15 cellular contexts compared by ENCODE assay signal in the genomic region with DNA sequence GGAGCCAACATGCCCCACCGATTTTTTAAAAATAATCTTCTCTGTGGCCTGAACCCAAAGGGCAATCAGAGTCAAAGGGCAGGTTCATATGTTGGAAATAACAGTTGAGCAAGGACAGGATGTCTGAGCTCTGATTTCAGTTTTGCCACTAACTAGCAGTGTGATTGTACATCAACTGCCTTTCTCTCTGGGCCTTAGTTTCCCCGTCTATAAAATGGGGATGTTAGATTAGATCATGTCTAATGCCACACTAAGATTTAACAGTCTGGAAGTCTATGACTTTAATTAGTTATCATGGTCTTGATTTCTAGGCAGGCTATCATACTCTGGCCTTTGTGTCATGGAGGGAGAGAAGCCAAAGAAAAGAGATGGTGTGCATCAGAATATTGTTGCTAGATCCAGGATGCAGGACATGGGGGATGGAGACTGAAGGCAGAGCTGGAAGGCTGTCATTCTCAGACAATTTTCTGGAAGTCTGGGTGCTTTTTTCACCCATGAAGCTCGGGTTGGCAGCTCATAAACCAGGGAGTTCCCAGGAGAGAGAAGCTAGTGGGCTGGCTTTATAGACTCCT. TPM values are rescaled to one million over a fixed set of nuclear protein-coding genes. Genes with fewer than 3 reads are reported as not detected.
DNase-seq lines count a peak whose midpoint lies in the region; ATAC-seq and TF ChIP-seq lines count a peak whose summit lies in the region.
"Had no signal": no experiment of that assay in that cellular context is flagged by ENCODE, and none has a peak within 500 bp of the region (broad histone marks: within the 10 kb centered on the region; RNA-seq: fewer than 3 reads in every experiment).

No MANE protein-coding gene starts in this region.

- BruUV-seq in PC-3 (replicated peaks; lab: Mats Ljungman, UMichigan) = TSS peak; percentile 77

- no peak for DNase-seq in PC-3
- DNase-seq in colonic mucosa = no peak
- no peak for DNase-seq in vagina (ENCODE audit: extremely low spot score in 2 of 2)
- DNase-seq in neuronal stem cell (ENCODE audit: low spot score) = no peak
- no peak for DNase-seq in esophagus muscularis mucosa (ENCODE audit: extremely low spot score)
- DNase-seq in heart left ventricle = no peak
- DNase-seq: AML-193; effector memory CD4-positive, alpha-beta T cell; head of caudate nucleus; NCI-H2171; NCI-H524 treated with DMSO at 0.1 percent for 48 hours; occipital lobe had no signal

- H2BK12ac ChIP-seq in neuronal stem cell (ENCODE audit: low read length) = no peak overlapping the region

- H3K27me3 ChIP-seq in PC-3 (ENCODE audit: low read length) (no peaks in the 10 kb centered on the region), colonic mucosa (no peaks in the 10 kb centered on the region), neural cell (ENCODE audit: insufficient read depth, low read depth, low read length) (no peaks in the 10 kb centered on the region), vagina (no peaks in the 10 kb centered on the region), neuronal stem cell (ENCODE audit: control insufficient read depth in 3 of 3, insufficient read depth in 3 of 3, low read depth in 1 of 3, low read length in 3 of 3) (peaks cover 0 to 9% (median 0%) of the 10 kb centered on the region in 3 experiments), esophagus muscularis mucosa (no peaks in the 10 kb centered on the region), heart left ventricle (no peaks in the 10 kb centered on the region)

- H3K9me3 ChIP-seq in PC-3 (ENCODE audit: low read length) (no peaks in the 10 kb centered on the region), colonic mucosa (no peaks in the 10 kb centered on the region), neural cell (ENCODE audit: low read length) (no peaks in the 10 kb centered on the region), vagina (no peaks in the 10 kb centered on the region), neuronal stem cell (replicated peaks in 1 of 2; ENCODE audit: control insufficient read depth in 2 of 2, insufficient read depth in 1 of 2, low read depth in 1 of 2, low read length in 2 of 2) (peaks cover 0 to 6% of the 10 kb centered on the region in 2 donors), esophagus muscularis mucosa (no peaks in the 10 kb centered on the region), heart left ventricle (no peaks in the 10 kb centered on the region)

- peak overlapping the region; percentile 93 for H3K9ac ChIP-seq in PC-3 (ENCODE audit: low read length)
- no peak overlapping the region for H3K9ac ChIP-seq in colonic mucosa (ENCODE audit: low read depth in 2 of 2, low read length in 2 of 2)
- H3K9ac ChIP-seq in neural cell (ENCODE audit: low read length) = no peak overlapping the region
- H3K9ac ChIP-seq in neuronal stem cell (ENCODE audit: low read depth, low read length, poor library complexity) = no peak overlapping the region

- no peak for TF ChIP-seq EP300 in neural cell (conservative IDR thresholded peaks at IDR 0.05; ENCODE audit: poor library complexity, severe bottlenecking)
- TF ChIP-seq EP300 in esophagus muscularis mucosa (IDR thresholded peaks at IDR 0.05) = no peak

- H3K14ac ChIP-seq in neuronal stem cell (ENCODE audit: low read length) = no peak overlapping the region

- H3K27ac ChIP-seq in PC-3 (ENCODE audit: low read length) (peak overlapping the region; percentile 100), colonic mucosa (peak overlapping the region; percentile 20), neural cell (ENCODE audit: low read length) (peak overlapping the region; percentile 66), vagina (peak overlapping the region; percentile 35), neuronal stem cell (replicated peaks; ENCODE audit: low read length) (no peak overlapping the region), esophagus muscularis mucosa (replicated peaks in 1 of 4) (no peak overlapping the region), heart left ventricle (peak overlapping the region in 4 of 12 donors; percentile 8 to 40 (median 26))
- H3K27ac ChIP-seq: HL-60 had no signal

- ATAC-seq in PC-3 (no peak), heart left ventricle (no peak)
- ATAC-seq: left lobe of liver had no signal

- H2BK5ac ChIP-seq in neuronal stem cell (ENCODE audit: low read length) = no peak overlapping the region

- peaks cover 75% of the 10 kb centered on the region for H3K4me1 ChIP-seq in PC-3 (ENCODE audit: insufficient read depth, low read length)
- peaks cover 11% of the 10 kb centered on the region for H3K4me1 ChIP-seq in colonic mucosa
- peaks cover 31% of the 10 kb centered on the region for H3K4me1 ChIP-seq in vagina
- H3K4me1 ChIP-seq in neuronal stem cell (ENCODE audit: control insufficient read depth in 2 of 2, insufficient read depth in 1 of 2, low read depth in 1 of 2, low read length in 2 of 2) = peaks cover 20 to 31% of the 10 kb centered on the region in 2 donors
- peaks cover 18 to 26% (median 22%) of the 10 kb centered on the region in 4 donors for H3K4me1 ChIP-seq in esophagus muscularis mucosa
- H3K4me1 ChIP-seq in heart left ventricle = peaks cover 6 to 38% (median 18%) of the 10 kb centered on the region in 12 donors

- CTCF ChIA-PET in PC-3 (lab: Charles Lee) = interaction anchor here (1.1 kb wide), 1 partner anchor 12 kb away, joined by 3 read pairs; no protein-coding TSS in a partner anchor

- H3K79me2 ChIP-seq in PC-3 (ENCODE audit: low read length) (no peaks in the 10 kb centered on the region), neural cell (replicated peaks; ENCODE audit: insufficient read depth, low read length) (no peaks in the 10 kb centered on the region)

- no CpG with 5 or more reads among the region's 3 CpGs for WGBS in neuronal stem cell (ENCODE audit: extremely low coverage in 2 of 2, insufficient read length in 2 of 2, insufficient replicate concordance in 1 of 2), 2 donors
- WGBS in esophagus muscularis mucosa = 83% methylated on average over 3 of the region's 3 CpGs
- 87 to 93% (median 89%) methylated on average over 3 of the region's 3 CpGs for WGBS in heart left ventricle, 4 donors

- no peak overlapping the region for H3K4ac ChIP-seq in neuronal stem cell (ENCODE audit: low read length)

- H3F3A ChIP-seq in PC-3 (ENCODE audit: low read length, unreplicated experiment) (no peaks in the 10 kb centered on the region), neural cell (ENCODE audit: insufficient read depth, low read length, poor library complexity, severe bottlenecking) (peaks cover 8% of the 10 kb centered on the region)

- TF ChIP-seq CTCF in PC-3 (conservative IDR thresholded peaks at IDR 0.05; ENCODE audit: low read depth, low read length) (no peak), colonic mucosa (IDR thresholded peaks at IDR 0.05) (no peak), neural cell (IDR thresholded peaks at IDR 0.05; ENCODE audit: poor library complexity, severe bottlenecking) (no peak), vagina (IDR thresholded peaks at IDR 0.05) (no peak), esophagus muscularis mucosa (IDR thresholded peaks at IDR 0.05) (no peak), heart left ventricle (IDR thresholded peaks at IDR 0.05) (no peak)

- no peak overlapping the region for H3K23ac ChIP-seq in neuronal stem cell (ENCODE audit: low read depth, low read length, poor library complexity)

- TF ChIP-seq RAD21 in neural cell (conservative IDR thresholded peaks at IDR 0.05) = no peak

- H2AFZ ChIP-seq in PC-3 (ENCODE audit: low read length) = no peak overlapping the region
- H2AFZ ChIP-seq in neural cell (ENCODE audit: low read depth, low read length) = no peak overlapping the region
- H2AFZ ChIP-seq in neuronal stem cell (ENCODE audit: low read length) = no peak overlapping the region

- no peak overlapping the region for H3K18ac ChIP-seq in neuronal stem cell (ENCODE audit: low read length)

- intact Hi-C loops in PC-3 (cut with micrococcal nuclease) = no loop called here
- intact Hi-C loops in colonic mucosa (cut with DNase I) = no loop called here
- intact Hi-C loops in vagina (cut with DNase I) = no loop called here
- intact Hi-C loops in esophagus muscularis mucosa (cut with DNase I) = no loop called here
- intact Hi-C loops in heart left ventricle (cut with DNase I) = no loop called here

- H3K79me1 ChIP-seq in neuronal stem cell (ENCODE audit: low read depth, low read length) = no peaks in the 10 kb centered on the region

- H4K8ac ChIP-seq in neuronal stem cell (ENCODE audit: low read depth, low read length) = no peak overlapping the region

- POLR2A ChIA-PET in PC-3 (lab: Charles Lee; ENCODE audit: unreplicated experiment) = interaction anchor here (0.5 to 1.1 kb wide), 4 partner anchors 10 to 155 kb away, joined by 3 to 12 read pairs (median 8); no protein-coding TSS in a partner anchor

- H2BK120ac ChIP-seq in neuronal stem cell (ENCODE audit: low read depth, low read length) = no peak overlapping the region

- H3K4me3 ChIP-seq in PC-3 (ENCODE audit: low read length) = no peak overlapping the region
- no peak overlapping the region for H3K4me3 ChIP-seq in colonic mucosa
- H3K4me3 ChIP-seq in neural cell (ENCODE audit: low read length) = peak overlapping the region; percentile 43
- no peak overlapping the region for H3K4me3 ChIP-seq in vagina
- no peak overlapping the region for H3K4me3 ChIP-seq in neuronal stem cell (ENCODE audit: low read length in 2 of 2)
- H3K4me3 ChIP-seq in esophagus muscularis mucosa = no peak overlapping the region
- no peak overlapping the region for H3K4me3 ChIP-seq in heart left ventricle

- H2AK5ac ChIP-seq in neuronal stem cell (ENCODE audit: low read depth, low read length) = no peak overlapping the region

- no peak for TF ChIP-seq POLR2A in vagina (IDR thresholded peaks at IDR 0.05)
- no peak for TF ChIP-seq POLR2A in esophagus muscularis mucosa (IDR thresholded peaks at IDR 0.05; ENCODE audit: low read depth)
- TF ChIP-seq POLR2A in heart left ventricle (IDR thresholded peaks at IDR 0.05) = no peak

- no peak overlapping the region for H4K91ac ChIP-seq in neuronal stem cell (ENCODE audit: low read depth, low read length, poor library complexity)

- no peaks in the 10 kb centered on the region for H3K36me3 ChIP-seq in PC-3 (ENCODE audit: low read depth, low read length)
- H3K36me3 ChIP-seq in colonic mucosa = no peaks in the 10 kb centered on the region
- no peaks in the 10 kb centered on the region for H3K36me3 ChIP-seq in neural cell (ENCODE audit: insufficient read depth, low read length)
- H3K36me3 ChIP-seq in vagina = no peaks in the 10 kb centered on the region
- H3K36me3 ChIP-seq in neuronal stem cell (replicated peaks in 1 of 2; ENCODE audit: control insufficient read depth in 2 of 2, insufficient read depth in 2 of 2, low read length in 2 of 2) = no peaks in the 10 kb centered on the region
- no peaks in the 10 kb centered on the region for H3K36me3 ChIP-seq in esophagus muscularis mucosa
- no peaks in the 10 kb centered on the region for H3K36me3 ChIP-seq in heart left ventricle

- H4K20me1 ChIP-seq in PC-3 (ENCODE audit: low read length) = no peaks in the 10 kb centered on the region
- no peaks in the 10 kb centered on the region for H4K20me1 ChIP-seq in neural cell (ENCODE audit: insufficient read depth)

- H3K4me2 ChIP-seq in PC-3 (ENCODE audit: low read length) = peak overlapping the region; percentile 64
- H3K4me2 ChIP-seq in neural cell (ENCODE audit: low read length) = no peak overlapping the region
- no peak overlapping the region for H3K4me2 ChIP-seq in neuronal stem cell (ENCODE audit: insufficient read depth, low read length, poor library complexity, severe bottlenecking)

- H2BK15ac ChIP-seq in neuronal stem cell (ENCODE audit: low read length) = no peak overlapping the region

- H3K9me2 ChIP-seq in PC-3 (replicated peaks; ENCODE audit: low read length) (no peaks in the 10 kb centered on the region), neural cell (ENCODE audit: insufficient read depth, low read length) (no peaks in the 10 kb centered on the region)

RNA-seq across cellular contexts. Expression of a gene that starts 28.4 kb away (rescaled TPM):
- total RNA-seq in PC-3 (2014; rRNA removed) = 100 and 126 TPM in 2 replicates
- 10 to 100 TPM; 19.6 to 20.1 TPM for total RNA-seq in colonic mucosa
- polyA plus RNA-seq in neural cell = 8.4 and 8.9 TPM in 2 replicates
- polyA minus RNA-seq in neural cell = 17.7 and 22.2 TPM in 2 replicates
- 13.0 TPM for total RNA-seq in vagina
- polyA plus RNA-seq in neuronal stem cell (2013, experiment 1 of 2) = 11.5 TPM
- 11.4 TPM for polyA plus RNA-seq in neuronal stem cell (2013, experiment 2 of 2)
- 10 to 100 TPM; 14.5 to 22.0 (median 16.7) TPM for total RNA-seq in esophagus muscularis mucosa
- total RNA-seq in heart left ventricle = 10 to 100 TPM; 12.8 to 22.7 (median 18.4) TPM
- polyA plus RNA-seq in heart left ventricle = 10 to 100 TPM; 19.9 to 23.4 TPM

Comparison
In these comparisons a context has a peak if more than half of its experiments do, and no peak if none do; other contexts are left out.
1. H3K27ac ChIP-seq: peak in PC-3 (single experiment), colonic mucosa (single experiment), neural cell (single experiment) and vagina (single experiment); none in neuronal stem cell (single experiment) and esophagus muscularis mucosa (0 of 4).